In genomic region chr1:42941640-42942330, GRCh38 we compare ENCODE assay signal across 8 cellular contexts. TPM values are rescaled to one million over a fixed set of nuclear protein-coding genes. Genes with fewer than 3 reads are reported as not detected.
DNase-seq lines count a peak whose midpoint lies in the region; ATAC-seq, FAIRE-seq and TF ChIP-seq lines count a peak whose summit lies in the region.

No MANE protein-coding gene starts in this region.

- FAIRE-seq in K562 (lab: Jason Lieb, UNC): peak; percentile 91

- H3K27ac ChIP-seq in K562 (ENCODE audit: extremely low read depth, low read depth, low read length): peak overlapping the region; percentile 56

- TF ChIP-seq EP300 in K562 (IDR thresholded peaks at IDR 0.05; ENCODE audit: low read length): peak; percentile 46; the same call in 1 of the 2 replicates

- 0 out of 4 replicates have a peak, but pooled peaks of 1 of the 2 experiments have one; percentile 4 for TF ChIP-seq RAD21 in K562 (CRISPR knock-in tag; conservative IDR thresholded peaks at IDR 0.05 in 1 of 2, IDR thresholded peaks at IDR 0.05 in 1 of 2)

- CTCF ChIA-PET in K562 (lab: Yijun Ruan, JAX; ENCODE audit: low intra/inter-chr PET ratio): no interaction called here

- H4K20me1 ChIP-seq in K562 (replicated peaks; ENCODE audit: control insufficient read depth, insufficient read depth, low read length): peaks cover 70% of the 10 kb centered on the region

- POLR2A ChIA-PET in K562 (lab: Yijun Ruan, JAX): interaction anchor here (0.6 to 5.3 kb wide), 11 partner anchors 8 to 306 kb away, joined by 3 to 47 read pairs (median 3); no protein-coding TSS in a partner anchor

- H3K4me3 ChIP-seq in K562: no peak overlapping the region
- no peak overlapping the region for H3K4me3 ChIP-seq in kidney epithelial cell (ENCODE audit: low read depth, low read length)

- H3K9me3 ChIP-seq in K562 (replicated peaks; ENCODE audit: control insufficient read depth, insufficient read depth, low read depth, low read length): no peaks in the 10 kb centered on the region

- WGBS in K562 (ENCODE audit: insufficient coverage, low coverage, missing lambda C conversion rate): 15% methylated on average over 9 of the region's 9 CpGs

- BruUV-seq in K562 (replicated peaks; lab: Mats Ljungman, UMichigan): no TSS peak

- H3K79me2 ChIP-seq in K562 (ENCODE audit: control insufficient read depth, insufficient read depth, low read length): peaks cover 100% of the 10 kb centered on the region

- H3K9ac ChIP-seq in K562 (ENCODE audit: insufficient read depth in 1 of 2, low read depth in 2 of 2, low read length in 2 of 2): peak overlapping the region; percentile 3 to 28

- H3K36me3 ChIP-seq in K562 (ENCODE audit: control insufficient read depth, insufficient read depth, low read length) (peaks cover 94% of the 10 kb centered on the region), kidney epithelial cell (ENCODE audit: control insufficient read depth, insufficient read depth, low read length) (peaks cover 12% of the 10 kb centered on the region)

- DNase-seq in GM04504 (ENCODE audit: low read depth) (peak; percentile 85), NOMO-1 treated with DMSO at 0.1 percent for 48 hours (lab: John Stamatoyannopoulos, UW; ENCODE audit: unreplicated experiment) (peak; percentile 46), K562 (ENCODE audit: extremely low read depth in 1 of 4, low spot score in 3 of 4) (peak; percentile 72 to 93 (median 78)), kidney epithelial cell (ENCODE audit: low read depth) (peak; percentile 51), DMS153 treated with DMSO at 0.1 percent for 48 hours (lab: John Stamatoyannopoulos, UW; ENCODE audit: unreplicated experiment) (no peak)
- DNase-seq in stimulated activated naive CD8-positive, alpha-beta T cell treated with anti-CD3 and anti-CD28 coated beads, Interleukin-15, Interleukin-2, amounts not matched to agents 100 U/mL and 50 U/mL, for 24 hours: peak; percentile 43
- DNase-seq in activated CD4-positive, CD25-positive, alpha-beta regulatory T cell (lab: John Stamatoyannopoulos, UW): no peak

- in situ Hi-C loops in K562 (cut with MboI): no loop called here

- intact Hi-C loops in K562 (cut with micrococcal nuclease): no loop called here

- TF ChIP-seq CTCF in K562 (IDR thresholded peaks at IDR 0.05 in 2 of 3, conservative IDR thresholded peaks at IDR 0.05 in 1 of 3; ENCODE audit: insufficient read depth in 2 of 3, low read depth in 1 of 3, low read length in 3 of 3) (no peak), kidney epithelial cell (IDR thresholded peaks at IDR 0.05; ENCODE audit: insufficient read depth, low read length, poor library complexity, severe bottlenecking) (no peak)

- ATAC-seq in K562 (peak; percentile 82), HG03045 (IDR thresholded peaks at IDR 0.05; ENCODE audit: unreplicated experiment) (no peak)
- peak; percentile 44 for ATAC-seq in stimulated activated naive CD8-positive, alpha-beta T cell treated with anti-CD3 and anti-CD28 coated beads, Interleukin-15, Interleukin-2, amounts not matched to agents 100 U/mL and 50 U/mL, for 24 hours

- peaks cover 88 to 90% of the 10 kb centered on the region in 2 experiments for H3K4me1 ChIP-seq in K562 (replicated peaks in 1 of 2; ENCODE audit: control insufficient read depth in 2 of 2, insufficient read depth in 2 of 2, low read length in 2 of 2)

- no peaks in the 10 kb centered on the region for H3K27me3 ChIP-seq in K562 (ENCODE audit: control insufficient read depth in 2 of 2, insufficient read depth in 2 of 2, low read length in 2 of 2)
- no peaks in the 10 kb centered on the region for H3K27me3 ChIP-seq in kidney epithelial cell (ENCODE audit: control insufficient read depth, insufficient read depth, low read length)

- H3K9me1 ChIP-seq in K562 (ENCODE audit: control insufficient read depth, insufficient read depth, low read length): peaks cover 19% of the 10 kb centered on the region

- no peak for TF ChIP-seq POLR2A in K562 (conservative IDR thresholded peaks at IDR 0.05)

- H2AFZ ChIP-seq in K562 (ENCODE audit: low read depth, low read length): no peak overlapping the region

- peak overlapping the region; percentile 40 for H3K4me2 ChIP-seq in K562 (ENCODE audit: insufficient read depth, low read length)

TF ChIP-seq in K562, 482 proteins besides CTCF, POLR2A, EP300 and RAD21 (continues in another document):
- TF ChIP-seq ESRRA (IDR thresholded peaks at IDR 0.05; ENCODE audit: borderline replicate concordance, low read depth): peak; percentile 49; the same call in 1 of the 2 replicates
- TF ChIP-seq ZNF764 (CRISPR knock-in tag; IDR thresholded peaks at IDR 0.05; ENCODE audit: low read depth): no peak
- TF ChIP-seq YY1 (IDR thresholded peaks at IDR 0.05; ENCODE audit: borderline replicate concordance in 1 of 3, control insufficient read depth in 1 of 3, extremely low read depth in 1 of 3, insufficient read depth in 3 of 3, insufficient read length in 1 of 3, insufficient replicate concordance in 2 of 3, low read depth in 1 of 3, low read length in 2 of 3): peak in 2 of 3 experiments; percentile 33 to 70
- TF ChIP-seq HBP1 (CRISPR knock-in tag; IDR thresholded peaks at IDR 0.05): 0 out of 2 replicates have a peak, but pooled peaks have one; percentile 2
- TF ChIP-seq E2F5 (CRISPR knock-in tag; IDR thresholded peaks at IDR 0.05): no peak
- no peak for TF ChIP-seq HNRNPUL1 (IDR thresholded peaks at IDR 0.05; ENCODE audit: low read length)
- no peak for TF ChIP-seq RBM34 (IDR thresholded peaks at IDR 0.05; ENCODE audit: borderline replicate concordance, insufficient read depth, low read length)

RNA-seq across cellular contexts. Expression of gene SLC2A1, which starts 16.9 kb away (rescaled TPM):
- 278 and 566 TPM in 2 replicates for total RNA-seq in K562 (2011; cell fraction: chromatin; rRNA removed; ENCODE audit: low replicate concordance)
- 420 and 508 TPM in 2 replicates for total RNA-seq in K562 (2011; cell fraction: nucleolus; rRNA removed)
- total RNA-seq in K562 (2011; cell fraction: nucleoplasm; rRNA removed): 435 and 495 TPM in 2 replicates
- total RNA-seq in K562 (2014; rRNA removed) (93.1 and 145 TPM in 2 replicates), K562 (2014; rRNA removed; fragmentation: Illumina TruSeq; extraction: Trizol) (39.4 and 42.8 TPM in 2 replicates), K562 (2015; rRNA removed; fragmentation: Illumina TruSeq; extraction: Trizol) (34.9 and 37.4 TPM in 2 replicates), K562 (2021) (141 and 153 TPM in 2 replicates), kidney epithelial cell (573 and 1,021 TPM in 2 replicates)
- polyA plus RNA-seq in K562 (2011; rRNA removed) (53.4 and 142 TPM in 2 replicates), K562 (2014; fragmentation: Illumina TruSeq; extraction: Trizol) (73.4 and 73.6 TPM in 2 replicates), K562 (2014; fragmentation: Nextera tagmentation; extraction: Ambion mirVana) (10 to 100 TPM; 12.6 to 22.9 TPM), K562 (2014; rRNA removed) (48.0 and 52.8 TPM in 2 replicates)
- 95.7 and 144 TPM in 2 replicates for polyA plus RNA-seq in K562 (2011; cell fraction: cytosol; rRNA removed)
- 174 and 230 TPM in 2 replicates for polyA plus RNA-seq in K562 (2011; cell fraction: nucleus; rRNA removed)
- polyA plus RNA-seq in K562 (2012): 54.8 and 81.2 TPM in 2 replicates
- polyA minus RNA-seq in K562 (2011; rRNA and poly(A)+ RNA removed): 56.6 and 73.8 TPM in 2 replicates
- 98.1 and 111 TPM in 2 replicates for polyA minus RNA-seq in K562 (2011; cell fraction: cytosol; rRNA and poly(A)+ RNA removed)
- polyA minus RNA-seq in K562 (2011; cell fraction: nucleus; rRNA and poly(A)+ RNA removed): 86.4 and 99.1 TPM in 2 replicates

Comparison
In these comparisons a context has a peak if more than half of its experiments do, and no peak if none do; other contexts are left out.
1. DNase-seq: peak in GM04504 (single experiment), NOMO-1 treated with DMSO at 0.1 percent for 48 hours (single experiment), K562 (4 of 4), kidney epithelial cell (single experiment) and stimulated activated naive CD8-positive, alpha-beta T cell treated with anti-CD3 and anti-CD28 coated beads, Interleukin-15, Interleukin-2, amounts not matched to agents 100 U/mL and 50 U/mL, for 24 hours (single experiment); none in DMS153 treated with DMSO at 0.1 percent for 48 hours (single experiment) and activated CD4-positive, CD25-positive, alpha-beta regulatory T cell (0 of 4).